In the genomic region with DNA sequence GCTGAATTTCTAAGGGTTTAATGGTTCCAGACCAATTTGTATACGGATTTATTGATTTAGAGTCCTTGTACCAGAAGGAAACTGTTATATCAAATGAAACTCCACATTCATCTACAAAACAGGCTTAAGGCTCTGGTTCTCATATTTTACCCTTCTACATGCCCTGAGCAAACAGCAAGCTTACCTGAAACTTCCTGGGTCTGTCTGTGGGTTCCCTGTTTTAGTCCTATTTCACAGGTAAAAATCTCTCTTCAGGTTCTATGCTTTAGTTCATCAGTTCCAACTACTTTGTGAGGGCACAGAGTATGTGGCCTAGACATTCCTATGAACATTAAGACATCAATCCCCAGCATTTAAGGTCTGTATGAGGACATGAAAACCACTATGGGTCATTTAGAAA, we compare ENCODE assay signal across 30 cellular contexts.
"Had no signal": no experiment of that assay in that cellular context is flagged by ENCODE, and none has a peak within 500 bp of the region (broad histone marks: within the 10 kb centered on the region; RNA-seq: fewer than 3 reads in every experiment).

No MANE protein-coding gene starts in this region.

- H3K4me3 ChIP-seq: body of pancreas, heart right ventricle, lung, pancreas, psoas muscle, right atrium auricular region, spleen, thyroid gland, upper lobe of right lung had no signal

- ATAC-seq: body of pancreas, heart right ventricle, pancreas, psoas muscle, upper lobe of right lung had no signal

- H3K9me3 Mint-ChIP-seq: activated naive CD4-positive, alpha-beta T cell treated with anti-CD3 and anti-CD28 coated beads, Interleukin-2, amount 50 U/mL, for 24 hours; stimulated activated naive CD8-positive, alpha-beta T cell treated with anti-CD3 and anti-CD28 coated beads, Interleukin-15, Interleukin-2, amounts not matched to agents 100 ng/mL and 50 ng/mL, for 24 hours; T-helper 2 cell treated with Interferon-gamma antibody and Interleukin-4, amounts not matched to agents 5 μg/mL and 100 μg/mL, for 36 hours had no signal

- H3K27me3 Mint-ChIP-seq: activated CD4-positive, alpha-beta T cell treated with anti-CD3 and anti-CD28 coated beads, Interleukin-2, amount 10 ng/mL, durations not matched to agents 7 days and 5 days; activated naive CD4-positive, alpha-beta T cell treated with anti-CD3 and anti-CD28 coated beads, Interleukin-2, amount 50 U/mL, for 24 hours; stimulated activated naive CD8-positive, alpha-beta T cell treated with anti-CD3 and anti-CD28 coated beads, Interleukin-15, Interleukin-2, amounts not matched to agents 100 ng/mL and 50 ng/mL, for 24 hours had no signal

- H3K27ac ChIP-seq: body of pancreas, heart right ventricle, neutrophil, pancreas, psoas muscle, right atrium auricular region, spleen, thyroid gland, upper lobe of right lung, VCaP had no signal

- H3K36me3 ChIP-seq: heart right ventricle, neutrophil, pancreas, right atrium auricular region, spleen, thyroid gland, upper lobe of right lung had no signal

- H3K4me3 Mint-ChIP-seq: activated CD4-positive, alpha-beta T cell treated with anti-CD3 and anti-CD28 coated beads, Interleukin-2, amount 10 ng/mL, durations not matched to agents 7 days and 5 days; activated naive CD4-positive, alpha-beta T cell treated with anti-CD3 and anti-CD28 coated beads, Interleukin-2, amount 50 U/mL, for 24 hours; nephron; stimulated activated naive CD8-positive, alpha-beta T cell treated with anti-CD3 and anti-CD28 coated beads, Interleukin-15, Interleukin-2, amounts not matched to agents 100 ng/mL and 50 ng/mL, for 24 hours; T-helper 2 cell treated with Interferon-gamma antibody and Interleukin-4, amounts not matched to agents 5 μg/mL and 100 μg/mL, for 36 hours had no signal

- H3K27ac Mint-ChIP-seq: activated CD4-positive, alpha-beta T cell treated with anti-CD3 and anti-CD28 coated beads, Interleukin-2, amount 10 ng/mL, durations not matched to agents 7 days and 5 days; activated naive CD4-positive, alpha-beta T cell treated with anti-CD3 and anti-CD28 coated beads, Interleukin-2, amount 50 U/mL, for 24 hours; nephron; stimulated activated naive CD8-positive, alpha-beta T cell treated with anti-CD3 and anti-CD28 coated beads, Interleukin-15, Interleukin-2, amounts not matched to agents 100 ng/mL and 50 ng/mL, for 24 hours; T-helper 2 cell treated with Interferon-gamma antibody and Interleukin-4, amounts not matched to agents 5 μg/mL and 100 μg/mL, for 36 hours had no signal

- H3K9me3 ChIP-seq: body of pancreas, neutrophil, pancreas, psoas muscle, right atrium auricular region, spleen, thyroid gland, upper lobe of right lung had no signal

- H3K4me1 ChIP-seq: thyroid gland had no signal

- DNase-seq: activated CD4-positive, alpha-beta T cell treated with anti-CD3 and anti-CD28 coated beads, Interleukin-2, amount 10 ng/mL, durations not matched to agents 7 days and 5 days; activated CD4-positive, CD25-positive, alpha-beta regulatory T cell treated with anti-CD3 and anti-CD28 coated beads, Interleukin-2, amount 50 U/mL, for 72 hours; activated CD8-positive, alpha-beta memory T cell treated with anti-CD3 and anti-CD28 coated beads, Interleukin-2, amount 50 U/mL, for 48 hours; activated effector memory CD4-positive, alpha-beta T cell treated with anti-CD3 and anti-CD28 coated beads, Interleukin-2, amount 50 U/mL, for 16 hours; activated T-cell treated with anti-CD3 and anti-CD28 coated beads, Interleukin-2, amount 50 U/mL, for 48 hours; anterior cingulate cortex; body of pancreas; caudate nucleus; dermis blood vessel endothelial cell; effector CD8-positive, alpha-beta T cell; erythroblast; foreskin fibroblast; heart right ventricle; islet precursor cell; midbrain; pancreas; psoas muscle; spleen; stimulated activated CD4-positive, alpha-beta T cell treated with anti-CD3 and anti-CD28 coated beads, Interleukin-4, amount 100 ng/mL, for 24 hours; substantia nigra; thyroid gland; upper lobe of right lung had no signal

- H3K4me1 Mint-ChIP-seq: nephron had no signal

- H3K27me3 ChIP-seq: body of pancreas, heart right ventricle, neutrophil, pancreas, right atrium auricular region, spleen, thyroid gland, upper lobe of right lung had no signal
